In genomic region chr6:1054653-1055014, GRCh38 we compare ENCODE assay signal across 35 cellular contexts.
"Had no signal": no experiment of that assay in that cellular context is flagged by ENCODE, and none has a peak within 500 bp of the region (broad histone marks: within the 10 kb centered on the region; RNA-seq: fewer than 3 reads in every experiment).

No MANE protein-coding gene starts in this region.

- H3K36me3 ChIP-seq: adrenal gland, colonic mucosa, esophagus muscularis mucosa, gastrocnemius medialis, WERI-Rb-1 had no signal

- H3K9me3 Mint-ChIP-seq: activated B cell treated with CpG ODN at 0.5 μM for 24 hours; activated CD8-positive, alpha-beta T cell treated with anti-CD3 and anti-CD28 coated beads for 36 hours; activated naive CD4-positive, alpha-beta T cell treated with anti-CD3 and anti-CD28 coated beads for 36 hours; activated naive CD4-positive, alpha-beta T cell treated with anti-CD3 and anti-CD28 coated beads, Interleukin-2, amount 50 U/mL, for 24 hours; activated naive CD8-positive, alpha-beta T cell treated with anti-CD3 and anti-CD28 coated beads for 36 hours; activated naive CD8-positive, alpha-beta T cell treated with anti-CD3 and anti-CD28 coated beads, Interleukin-2, amount 50 U/mL, for 24 hours; activated T-helper 1 cell treated with anti-CD3 and anti-CD28 coated beads, Interleukin-12 subunit alpha, Interleukin-12 subunit beta, Interleukin-2, Interleukin-4 antibody, amounts not matched to agents 30 ng/mL and 10 ng/mL and 1 ng/mL, durations not matched to agents 14 hours and 24 hours and 36 hours; activated T-helper 2 cell treated with anti-CD3 and anti-CD28 coated beads, Interferon-gamma antibody, Interleukin-2, Interleukin-4, amounts not matched to agents 10 μg/mL and 5 μg/mL and 100 μg/mL, durations not matched to agents 14 hours and 24 hours and 36 hours; dendritic cell treated with granulocyte-macrophage colony-stimulating factor and Interleukin-4, amounts not matched to agents 40 ng/mL and 50 ng/mL, for 4 days; T-helper 2 cell treated with Interferon-gamma antibody and Interleukin-4, amounts not matched to agents 5 μg/mL and 100 μg/mL, for 36 hours had no signal

- H3K36me3 Mint-ChIP-seq: activated naive CD4-positive, alpha-beta T cell treated with anti-CD3 and anti-CD28 coated beads, Interleukin-2, amount 50 U/mL, for 24 hours; activated naive CD8-positive, alpha-beta T cell treated with anti-CD3 and anti-CD28 coated beads for 36 hours had no signal

- H3K9me3 ChIP-seq: adrenal gland, body of pancreas, colonic mucosa, esophagus muscularis mucosa, gastrocnemius medialis had no signal

- H3K4me3 Mint-ChIP-seq: activated B cell treated with CpG ODN at 0.5 μM for 24 hours; activated CD8-positive, alpha-beta T cell treated with anti-CD3 and anti-CD28 coated beads for 36 hours; activated naive CD4-positive, alpha-beta T cell treated with anti-CD3 and anti-CD28 coated beads for 36 hours; activated naive CD4-positive, alpha-beta T cell treated with anti-CD3 and anti-CD28 coated beads, Interleukin-2, amount 50 U/mL, for 24 hours; activated naive CD8-positive, alpha-beta T cell treated with anti-CD3 and anti-CD28 coated beads for 36 hours; activated naive CD8-positive, alpha-beta T cell treated with anti-CD3 and anti-CD28 coated beads, Interleukin-2, amount 50 U/mL, for 24 hours; activated T-helper 1 cell treated with anti-CD3 and anti-CD28 coated beads, Interleukin-12 subunit alpha, Interleukin-12 subunit beta, Interleukin-2, Interleukin-4 antibody, amounts not matched to agents 30 ng/mL and 10 ng/mL and 1 ng/mL, durations not matched to agents 14 hours and 24 hours and 36 hours; dendritic cell treated with granulocyte-macrophage colony-stimulating factor and Interleukin-4, amounts not matched to agents 40 ng/mL and 50 ng/mL, for 4 days; T-helper 17 cell; T-helper 2 cell treated with Interferon-gamma antibody and Interleukin-4, amounts not matched to agents 5 μg/mL and 100 μg/mL, for 36 hours had no signal

- H3K27ac Mint-ChIP-seq: activated B cell treated with CpG ODN at 0.5 μM for 24 hours; activated CD8-positive, alpha-beta T cell treated with anti-CD3 and anti-CD28 coated beads for 36 hours; activated naive CD4-positive, alpha-beta T cell treated with anti-CD3 and anti-CD28 coated beads for 36 hours; activated naive CD4-positive, alpha-beta T cell treated with anti-CD3 and anti-CD28 coated beads, Interleukin-2, amount 50 U/mL, for 24 hours; activated naive CD8-positive, alpha-beta T cell treated with anti-CD3 and anti-CD28 coated beads for 36 hours; activated naive CD8-positive, alpha-beta T cell treated with anti-CD3 and anti-CD28 coated beads, Interleukin-2, amount 50 U/mL, for 24 hours; activated T-helper 1 cell treated with anti-CD3 and anti-CD28 coated beads, Interleukin-12 subunit alpha, Interleukin-12 subunit beta, Interleukin-2, Interleukin-4 antibody, amounts not matched to agents 30 ng/mL and 10 ng/mL and 1 ng/mL, durations not matched to agents 14 hours and 24 hours and 36 hours; activated T-helper 2 cell treated with anti-CD3 and anti-CD28 coated beads, Interferon-gamma antibody, Interleukin-2, Interleukin-4, amounts not matched to agents 10 μg/mL and 5 μg/mL and 100 μg/mL, durations not matched to agents 14 hours and 24 hours and 36 hours; dendritic cell treated with granulocyte-macrophage colony-stimulating factor and Interleukin-4, amounts not matched to agents 40 ng/mL and 50 ng/mL, for 4 days; T-helper 17 cell; T-helper 2 cell treated with Interferon-gamma antibody and Interleukin-4, amounts not matched to agents 5 μg/mL and 100 μg/mL, for 36 hours had no signal

- H3K4me1 ChIP-seq: adrenal gland, colonic mucosa, esophagus muscularis mucosa, foreskin keratinocyte, gastrocnemius medialis had no signal

- DNase-seq: activated B cell treated with CpG ODN at 0.5 μM for 24 hours; activated CD4-positive, alpha-beta T cell treated with anti-CD3 and anti-CD28 coated beads for 48 hours; activated CD4-positive, alpha-beta T cell treated with anti-CD3 and anti-CD28 coated beads, Interleukin-2, amount 50 U/mL, for 1 hour; activated CD4-positive, alpha-beta T cell treated with anti-CD3 and anti-CD28 coated beads, Interleukin-2, amount 50 U/mL, for 48 hours; activated CD8-positive, alpha-beta memory T cell treated with anti-CD3 and anti-CD28 coated beads for 24 hours; activated CD8-positive, alpha-beta T cell treated with anti-CD3 and anti-CD28 coated beads for 36 hours; activated effector memory CD4-positive, alpha-beta T cell treated with anti-CD3 and anti-CD28 coated beads, Interleukin-2, amount 50 U/mL, for 16 hours; activated naive CD4-positive, alpha-beta T cell treated with anti-CD3 and anti-CD28 coated beads for 36 hours; activated naive CD8-positive, alpha-beta T cell treated with anti-CD3 and anti-CD28 coated beads for 36 hours; activated naive CD8-positive, alpha-beta T cell treated with anti-CD3 and anti-CD28 coated beads, Interleukin-2, amount 50 U/mL, for 24 hours; activated T-cell treated with anti-CD3 and anti-CD28 coated beads, Interleukin-2, amount 50 U/mL, for 48 hours; adrenal gland; amygdala; aorta; body of pancreas; central memory CD4-positive, alpha-beta T cell; cerebellar nuclear complex; colonic mucosa; dorsolateral prefrontal cortex; effector memory CD4-positive, alpha-beta T cell; erythroblast; foreskin keratinocyte; gastrocnemius medialis; glutamatergic neuron; T-helper 1 cell; T-helper 17 cell; T1000; WERI-Rb-1 had no signal

- H3K27me3 ChIP-seq: adrenal gland, body of pancreas, colonic mucosa, esophagus muscularis mucosa, foreskin keratinocyte, gastrocnemius medialis had no signal

- H3K4me1 Mint-ChIP-seq: activated B cell treated with CpG ODN at 0.5 μM for 24 hours; activated naive CD4-positive, alpha-beta T cell treated with anti-CD3 and anti-CD28 coated beads, Interleukin-2, amount 50 U/mL, for 24 hours; activated naive CD8-positive, alpha-beta T cell treated with anti-CD3 and anti-CD28 coated beads for 36 hours; activated naive CD8-positive, alpha-beta T cell treated with anti-CD3 and anti-CD28 coated beads, Interleukin-2, amount 50 U/mL, for 24 hours; T-helper 17 cell had no signal

- H3K27ac ChIP-seq: adrenal gland, colonic mucosa, dorsolateral prefrontal cortex, esophagus muscularis mucosa, foreskin keratinocyte, gastrocnemius medialis, WERI-Rb-1 had no signal

- H3K4me3 ChIP-seq: adrenal gland, body of pancreas, colonic mucosa, dorsolateral prefrontal cortex, esophagus muscularis mucosa, gastrocnemius medialis had no signal

- ATAC-seq: activated CD4-positive, CD25-positive, alpha-beta regulatory T cell treated with anti-CD3 and anti-CD28 coated beads, Interleukin-2, amount 50 U/mL, for 24 hours; activated CD8-positive, alpha-beta T cell treated with anti-CD3 and anti-CD28 coated beads for 36 hours; activated naive CD8-positive, alpha-beta T cell treated with anti-CD3 and anti-CD28 coated beads, Interleukin-2, amount 50 U/mL, for 24 hours; foreskin keratinocyte; gastrocnemius medialis; T-helper 17 cell had no signal
